ENCODE assay signal across 26 cellular contexts in the genomic region with DNA sequence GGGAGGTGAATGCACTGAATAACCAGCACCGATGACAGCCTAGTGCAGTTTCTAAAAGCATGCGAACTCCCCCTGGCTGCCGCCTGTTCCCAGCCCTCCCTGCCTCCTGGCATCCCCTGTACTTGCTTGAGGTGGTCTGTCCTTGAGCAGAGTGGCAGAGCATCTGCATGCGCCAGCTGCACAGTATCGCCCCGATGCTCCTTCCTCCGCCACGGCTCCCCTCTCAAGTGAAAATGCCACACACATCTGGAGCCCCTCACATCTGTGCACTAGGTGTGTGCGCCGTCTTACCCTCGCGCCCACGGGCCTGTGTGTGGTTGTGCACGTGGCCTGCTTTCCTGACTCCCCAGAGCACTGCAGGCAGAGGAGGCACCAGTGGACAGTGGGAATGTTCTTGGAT.
"Had no signal": no experiment of that assay in that cellular context is flagged by ENCODE, and none has a peak within 500 bp of the region (broad histone marks: within the 10 kb centered on the region; RNA-seq: fewer than 3 reads in every experiment).

No MANE protein-coding gene starts in this region.

- H3K27me3 ChIP-seq: colonic mucosa, esophagus muscularis mucosa, foreskin keratinocyte, gastroesophageal sphincter, heart left ventricle, hepatocyte, neural progenitor cell, sigmoid colon, stomach, thyroid gland, uterus had no signal

- ATAC-seq: foreskin keratinocyte; gastroesophageal sphincter; heart left ventricle; left lobe of liver; naive thymus-derived CD4-positive, alpha-beta T cell; psoas muscle; right cardiac atrium had no signal

- FAIRE-seq: endothelial cell of umbilical vein, kidney had no signal

- H3K27ac ChIP-seq: colonic mucosa, esophagus muscularis mucosa, foreskin keratinocyte, gastroesophageal sphincter, heart left ventricle, hepatocyte, neural progenitor cell, psoas muscle, sigmoid colon, stomach, thyroid gland, uterus had no signal

- H3K4me1 ChIP-seq: colonic mucosa, esophagus muscularis mucosa, gastroesophageal sphincter, heart left ventricle, psoas muscle, sigmoid colon, stomach, thyroid gland, uterus had no signal

- H3K9me3 ChIP-seq: colonic mucosa, esophagus muscularis mucosa, gastroesophageal sphincter, heart left ventricle, psoas muscle, sigmoid colon, stomach, thyroid gland, uterus had no signal

- H3K9me3 Mint-ChIP-seq: nephron, type B pancreatic cell had no signal

- H3K36me3 ChIP-seq: colonic mucosa, neural progenitor cell, uterus had no signal

- DNase-seq: colonic mucosa; effector CD8-positive, alpha-beta T cell; endodermal cell; foreskin keratinocyte; heart left ventricle; kidney; mesendoderm; midbrain; naive thymus-derived CD4-positive, alpha-beta T cell; nucleus accumbens; right cardiac atrium; sigmoid colon; stimulated activated naive CD4-positive, alpha-beta T cell treated with Interleukin-2 at 50 U/mL for 16 hours; stomach; thyroid gland; uterus had no signal

- H3K27me3 Mint-ChIP-seq: dendritic cell treated with granulocyte-macrophage colony-stimulating factor and Interleukin-4, amounts not matched to agents 40 ng/mL and 50 ng/mL, for 4 days; naive thymus-derived CD4-positive, alpha-beta T cell; type B pancreatic cell had no signal

- H3K4me3 ChIP-seq: colonic mucosa, esophagus muscularis mucosa, gastroesophageal sphincter, heart left ventricle, hepatocyte, neural progenitor cell, psoas muscle, sigmoid colon, stomach, thyroid gland, uterus had no signal

- H3K27ac Mint-ChIP-seq: dendritic cell treated with granulocyte-macrophage colony-stimulating factor and Interleukin-4, amounts not matched to agents 40 ng/mL and 50 ng/mL, for 4 days; endodermal cell; nephron; neural progenitor cell; type B pancreatic cell had no signal

- H3K4me3 Mint-ChIP-seq: dendritic cell treated with granulocyte-macrophage colony-stimulating factor and Interleukin-4, amounts not matched to agents 40 ng/mL and 50 ng/mL, for 4 days; endodermal cell; naive thymus-derived CD4-positive, alpha-beta T cell; nephron; neural progenitor cell; type B pancreatic cell had no signal
